ENCODE assay signal across 21 cellular contexts in genomic region chr1:107434379-107434728, GRCh38.
DNase-seq lines count a peak whose midpoint lies in the region; ATAC-seq, FAIRE-seq and TF ChIP-seq lines count a peak whose summit lies in the region.
"Had no signal": no experiment of that assay in that cellular context is flagged by ENCODE, and none has a peak within 500 bp of the region (broad histone marks: within the 10 kb centered on the region; RNA-seq: fewer than 3 reads in every experiment).

No MANE protein-coding gene starts in this region.

- H3K27me3 ChIP-seq in colonic mucosa, result no peaks in the 10 kb centered on the region
- H3K27me3 ChIP-seq: right lobe of liver, SJSA1 had no signal

- H3K4me1 ChIP-seq in colonic mucosa, result no peaks in the 10 kb centered on the region
- H3K4me1 ChIP-seq: heart right ventricle, SJSA1 had no signal

- no peak overlapping the region for H3K4me3 ChIP-seq in colonic mucosa
- H3K4me3 ChIP-seq: heart right ventricle, right lobe of liver, SJSA1 had no signal

- no peak overlapping the region for H3K27ac ChIP-seq in colonic mucosa
- H3K27ac ChIP-seq: heart right ventricle, right lobe of liver, SJSA1 had no signal

- no peaks in the 10 kb centered on the region for H3K27me3 Mint-ChIP-seq in naive B cell
- no peaks in the 10 kb centered on the region for H3K27me3 Mint-ChIP-seq in osteocyte (ENCODE audit: unreplicated experiment)
- no peaks in the 10 kb centered on the region for H3K27me3 Mint-ChIP-seq in chondrocyte (ENCODE audit: low read depth)

- peak; percentile 67 for FAIRE-seq in GM12892 (lab: Jason Lieb, UNC)

- H3K4me3 Mint-ChIP-seq in naive B cell (peak overlapping the region; percentile 24 to 77 (median 54)), osteocyte (ENCODE audit: unreplicated experiment) (no peak overlapping the region), chondrocyte (ENCODE audit: unreplicated experiment) (no peak overlapping the region)
- H3K4me3 Mint-ChIP-seq: activated naive CD8-positive, alpha-beta T cell treated with anti-CD3 and anti-CD28 coated beads, Interleukin-2, amount 10 ng/mL, durations not matched to agents 7 days and 5 days; CD4-positive, alpha-beta memory T cell; T-helper 1 cell treated with Interleukin-12 subunit alpha and Interleukin-12 subunit beta and Interleukin-4 antibody, amounts not matched to agents 30 μg/mL and 1 μg/mL, for 36 hours had no signal

- no peaks in the 10 kb centered on the region for H3K36me3 Mint-ChIP-seq in naive B cell
- no peaks in the 10 kb centered on the region for H3K36me3 Mint-ChIP-seq in osteocyte (ENCODE audit: unreplicated experiment)
- H3K36me3 Mint-ChIP-seq in chondrocyte (ENCODE audit: low read depth), result no peaks in the 10 kb centered on the region
- H3K36me3 Mint-ChIP-seq: activated naive CD8-positive, alpha-beta T cell treated with anti-CD3 and anti-CD28 coated beads, Interleukin-2, amount 10 ng/mL, durations not matched to agents 7 days and 5 days; CD4-positive, alpha-beta memory T cell had no signal

- no peak for TF ChIP-seq POLR2A in GM12892 (IDR thresholded peaks at IDR 0.05; ENCODE audit: low read depth, low read length)

- intact Hi-C loops in colonic mucosa (cut with DNase I), result no loop called here

- H3K36me3 ChIP-seq in colonic mucosa, result no peaks in the 10 kb centered on the region
- H3K36me3 ChIP-seq: heart right ventricle, right lobe of liver, SJSA1 had no signal

- no peak for DNase-seq in GM12892 (ENCODE audit: insufficient read length)
- peak; percentile 64 for DNase-seq in NCI-H146 (lab: John Stamatoyannopoulos, UW)
- DNase-seq in naive B cell, result no peak
- no peak for DNase-seq in osteocyte (ENCODE audit: extremely low spot score, unreplicated experiment)
- DNase-seq in colonic mucosa, result no peak
- DNase-seq in chondrocyte (ENCODE audit: low spot score), result no peak
- DNase-seq: activated effector memory CD4-positive, alpha-beta T cell treated with anti-CD3 and anti-CD28 coated beads, Interleukin-2, amount 50 U/mL, for 16 hours; activated naive CD8-positive, alpha-beta T cell treated with anti-CD3 and anti-CD28 coated beads, Interleukin-2, amount 10 ng/mL, durations not matched to agents 7 days and 5 days; CD4-positive, alpha-beta memory T cell; DMS153; effector CD8-positive, alpha-beta T cell; heart right ventricle; left cardiac atrium; mammary epithelial cell; NCI-H1048; right lobe of liver; stimulated activated CD4-positive, alpha-beta T cell treated with anti-CD3 and anti-CD28 coated beads, Interleukin-4, amount 100 ng/mL, for 4 hours; stimulated activated naive CD8-positive, alpha-beta T cell treated with anti-CD3 and anti-CD28 coated beads, Interleukin-15, Interleukin-2, amounts not matched to agents 100 U/mL and 50 U/mL, for 24 hours had no signal

- no peaks in the 10 kb centered on the region for H3K9me3 Mint-ChIP-seq in naive B cell
- no peaks in the 10 kb centered on the region for H3K9me3 Mint-ChIP-seq in osteocyte (ENCODE audit: unreplicated experiment)
- H3K9me3 Mint-ChIP-seq in chondrocyte (ENCODE audit: low read depth), result no peaks in the 10 kb centered on the region
- H3K9me3 Mint-ChIP-seq: activated naive CD8-positive, alpha-beta T cell treated with anti-CD3 and anti-CD28 coated beads, Interleukin-2, amount 10 ng/mL, durations not matched to agents 7 days and 5 days; CD4-positive, alpha-beta memory T cell; T-helper 1 cell treated with Interleukin-12 subunit alpha and Interleukin-12 subunit beta and Interleukin-4 antibody, amounts not matched to agents 30 μg/mL and 1 μg/mL, for 36 hours had no signal

- H3K9ac ChIP-seq in colonic mucosa (ENCODE audit: low read depth in 2 of 2, low read length in 2 of 2), result no peak overlapping the region

- TF ChIP-seq CTCF in osteocyte (IDR thresholded peaks at IDR 0.05) (no peak), colonic mucosa (IDR thresholded peaks at IDR 0.05) (no peak), chondrocyte (IDR thresholded peaks at IDR 0.05) (no peak)

- peaks cover 11 to 42% (median 17%) of the 10 kb centered on the region in 3 donors for H3K4me1 Mint-ChIP-seq in naive B cell
- H3K4me1 Mint-ChIP-seq in osteocyte (ENCODE audit: unreplicated experiment), result no peaks in the 10 kb centered on the region
- H3K4me1 Mint-ChIP-seq in chondrocyte (ENCODE audit: low read depth), result no peaks in the 10 kb centered on the region
- H3K4me1 Mint-ChIP-seq: CD4-positive, alpha-beta memory T cell had no signal

- ATAC-seq in GM19452 (IDR thresholded peaks at IDR 0.05; ENCODE audit: unreplicated experiment), result peak; percentile 79
- peak; percentile 77 to 86 for ATAC-seq in naive B cell (ENCODE audit: low read depth in 2 of 2)
- ATAC-seq: heart right ventricle; left cardiac atrium; right lobe of liver; stimulated activated naive CD8-positive, alpha-beta T cell treated with anti-CD3 and anti-CD28 coated beads, Interleukin-15, Interleukin-2, amounts not matched to agents 100 U/mL and 50 U/mL, for 24 hours had no signal

- H3K9me3 ChIP-seq in colonic mucosa, result no peaks in the 10 kb centered on the region
- H3K9me3 ChIP-seq: heart right ventricle, right lobe of liver, SJSA1 had no signal

- H3K27ac Mint-ChIP-seq in naive B cell, result peak overlapping the region; percentile 34 to 74 (median 54)
- no peak overlapping the region for H3K27ac Mint-ChIP-seq in osteocyte (ENCODE audit: unreplicated experiment)
- H3K27ac Mint-ChIP-seq in chondrocyte (ENCODE audit: unreplicated experiment), result no peak overlapping the region
- H3K27ac Mint-ChIP-seq: activated naive CD8-positive, alpha-beta T cell treated with anti-CD3 and anti-CD28 coated beads, Interleukin-2, amount 10 ng/mL, durations not matched to agents 7 days and 5 days; CD4-positive, alpha-beta memory T cell; T-helper 1 cell treated with Interleukin-12 subunit alpha and Interleukin-12 subunit beta and Interleukin-4 antibody, amounts not matched to agents 30 μg/mL and 1 μg/mL, for 36 hours had no signal

Comparison
In these comparisons a context has a peak if more than half of its experiments do, and no peak if none do; other contexts are left out.
1. H3K27ac Mint-ChIP-seq: peak in naive B cell (6 of 6); none in osteocyte (single experiment) and chondrocyte (single experiment).
2. H3K4me3 Mint-ChIP-seq: peak in naive B cell (8 of 8); none in osteocyte (single experiment) and chondrocyte (single experiment).